ENCODE assay signal across 1 cellular context in the genomic region with DNA sequence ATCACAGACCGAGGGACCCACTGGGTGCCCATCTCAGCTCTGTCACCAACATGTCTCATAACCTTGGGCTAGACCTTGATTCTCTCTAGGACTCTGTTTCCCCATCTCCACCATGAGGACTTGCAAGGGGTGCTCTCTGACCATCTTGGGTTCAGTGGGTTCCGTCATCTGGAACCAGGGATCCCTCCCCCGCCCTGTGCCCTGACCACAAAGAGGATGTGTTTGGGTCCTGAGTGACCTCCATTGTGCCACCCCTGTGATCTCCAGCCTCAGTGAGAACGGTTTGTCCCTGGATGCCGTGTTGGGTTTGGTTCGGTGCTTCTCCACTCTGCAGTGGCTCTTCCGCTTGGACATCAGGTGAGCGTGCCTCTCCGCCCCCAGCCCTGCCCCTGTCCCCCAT.
TF ChIP-seq lines count a peak whose summit lies in the region.

No MANE protein-coding gene starts in this region.

TF ChIP-seq in GM12878, 131 proteins besides CTCF, POLR2A, EP300 and RAD21:
- TF ChIP-seq POLR2AphosphoS5 (IDR thresholded peaks at IDR 0.05; ENCODE audit: low read length) (no peak), JUND (IDR thresholded peaks at IDR 0.05; ENCODE audit: low read depth, low read length) (no peak), E4F1 (IDR thresholded peaks at IDR 0.05; ENCODE audit: borderline replicate concordance, partially characterized antibody) (no peak), JUNB (IDR thresholded peaks at IDR 0.05) (no peak), PKNOX1 (IDR thresholded peaks at IDR 0.05) (no peak), IRF5 (IDR thresholded peaks at IDR 0.05; ENCODE audit: borderline replicate concordance) (no peak)
- TF ChIP-seq, protein P1, sequence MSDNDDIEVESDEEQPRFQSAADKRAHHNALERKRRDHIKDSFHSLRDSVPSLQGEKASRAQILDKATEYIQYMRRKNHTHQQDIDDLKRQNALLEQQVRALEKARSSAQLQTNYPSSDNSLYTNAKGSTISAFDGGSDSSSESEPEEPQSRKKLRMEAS (IDR thresholded peaks at IDR 0.05; ENCODE audit: low read depth, low read length), result no peak
- TF ChIP-seq, protein P2, sequence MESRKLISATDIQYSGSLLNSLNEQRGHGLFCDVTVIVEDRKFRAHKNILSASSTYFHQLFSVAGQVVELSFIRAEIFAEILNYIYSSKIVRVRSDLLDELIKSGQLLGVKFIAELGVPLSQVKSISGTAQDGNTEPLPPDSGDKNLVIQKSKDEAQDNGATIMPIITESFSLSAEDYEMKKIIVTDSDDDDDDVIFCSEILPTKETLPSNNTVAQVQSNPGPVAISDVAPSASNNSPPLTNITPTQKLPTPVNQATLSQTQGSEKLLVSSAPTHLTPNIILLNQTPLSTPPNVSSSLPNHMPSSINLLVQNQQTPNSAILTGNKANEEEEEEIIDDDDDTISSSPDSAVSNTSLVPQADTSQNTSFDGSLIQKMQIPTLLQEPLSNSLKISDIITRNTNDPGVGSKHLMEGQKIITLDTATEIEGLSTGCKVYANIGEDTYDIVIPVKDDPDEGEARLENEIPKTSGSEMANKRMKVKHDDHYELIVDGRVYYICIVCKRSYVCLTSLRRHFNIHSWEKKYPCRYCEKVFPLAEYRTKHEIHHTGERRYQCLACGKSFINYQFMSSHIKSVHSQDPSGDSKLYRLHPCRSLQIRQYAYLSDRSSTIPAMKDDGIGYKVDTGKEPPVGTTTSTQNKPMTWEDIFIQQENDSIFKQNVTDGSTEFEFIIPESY (IDR thresholded peaks at IDR 0.05), result no peak
